17 cellular contexts compared by ENCODE assay signal in the genomic region with DNA sequence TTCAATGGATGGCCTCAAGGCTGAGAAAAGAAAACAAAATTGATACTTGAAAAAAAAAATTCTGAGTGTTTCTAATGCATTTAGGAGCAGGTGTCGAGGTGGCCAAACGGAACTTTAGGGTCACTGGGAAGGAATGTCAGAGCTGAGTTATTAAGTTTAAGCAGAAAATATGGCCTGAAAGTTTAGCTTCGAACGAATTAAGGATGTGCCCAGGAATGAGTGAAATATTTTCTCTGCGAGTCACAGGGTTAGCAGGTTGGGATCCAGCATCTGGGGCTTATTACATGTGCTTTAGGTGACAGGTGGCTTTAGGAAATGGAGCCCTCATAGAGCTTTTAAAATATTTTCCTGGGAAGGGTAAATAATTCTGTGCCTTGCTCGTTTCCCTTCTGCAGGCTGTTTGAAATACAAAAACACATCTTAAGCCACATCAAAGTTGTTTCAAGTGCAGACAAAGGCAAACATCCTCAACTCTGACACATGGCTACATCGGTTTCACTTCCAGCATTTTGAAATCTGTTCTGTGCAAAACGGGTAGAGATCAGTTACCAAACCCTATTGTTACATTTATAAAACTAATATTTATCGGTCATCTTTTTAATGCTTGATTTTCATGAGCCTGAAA.
"Had no signal": no experiment of that assay in that cellular context is flagged by ENCODE, and none has a peak within 500 bp of the region (broad histone marks: within the 10 kb centered on the region; RNA-seq: fewer than 3 reads in every experiment).

No MANE protein-coding gene starts in this region.

- H3K36me3 ChIP-seq: heart left ventricle, right atrium auricular region, suprapubic skin, thyroid gland had no signal

- H3K9me3 ChIP-seq: mucosa of descending colon, right atrium auricular region, suprapubic skin, thyroid gland had no signal

- H3K4me1 Mint-ChIP-seq: naive thymus-derived CD8-positive, alpha-beta T cell had no signal

- H3K4me3 ChIP-seq: coronary artery, heart left ventricle, mucosa of descending colon, right atrium auricular region, suprapubic skin, thyroid gland had no signal

- H3K4me3 Mint-ChIP-seq: naive thymus-derived CD8-positive, alpha-beta T cell; neural crest cell; type B pancreatic cell had no signal

- H3K36me3 Mint-ChIP-seq: naive thymus-derived CD8-positive, alpha-beta T cell; type B pancreatic cell had no signal

- ATAC-seq: heart left ventricle; left colon; mucosa of descending colon; naive thymus-derived CD8-positive, alpha-beta T cell; stimulated activated naive CD8-positive, alpha-beta T cell treated with anti-CD3 and anti-CD28 coated beads, Interleukin-15, Interleukin-2, amounts not matched to agents 100 U/mL and 50 U/mL, for 24 hours had no signal

- H3K27ac ChIP-seq: coronary artery, heart left ventricle, right atrium auricular region, suprapubic skin, thyroid gland had no signal

- DNase-seq: effector CD4-positive, alpha-beta T cell; heart left ventricle; hippocampal formation; left colon; mucosa of descending colon; naive thymus-derived CD8-positive, alpha-beta T cell; posterior cingulate gyrus; small intestine; stimulated activated CD4-positive, alpha-beta T cell treated with anti-CD3 and anti-CD28 coated beads, Interleukin-12 subunit alpha, Interleukin-12 subunit beta, amount 100 ng/mL, for 4 hours; stimulated activated CD4-positive, alpha-beta T cell treated with anti-CD3 and anti-CD28 coated beads, Interleukin-2, amount 100 ng/mL, for 48 hours; stimulated activated naive CD8-positive, alpha-beta T cell treated with anti-CD3 and anti-CD28 coated beads, Interleukin-15, Interleukin-2, amounts not matched to agents 100 U/mL and 50 U/mL, for 24 hours; thyroid gland had no signal

- H3K27ac Mint-ChIP-seq: naive thymus-derived CD8-positive, alpha-beta T cell; type B pancreatic cell had no signal

- H3K27me3 ChIP-seq: heart left ventricle, right atrium auricular region, suprapubic skin, thyroid gland had no signal

- H3K4me1 ChIP-seq: heart left ventricle, right atrium auricular region, suprapubic skin, thyroid gland had no signal
